In the genomic region with DNA sequence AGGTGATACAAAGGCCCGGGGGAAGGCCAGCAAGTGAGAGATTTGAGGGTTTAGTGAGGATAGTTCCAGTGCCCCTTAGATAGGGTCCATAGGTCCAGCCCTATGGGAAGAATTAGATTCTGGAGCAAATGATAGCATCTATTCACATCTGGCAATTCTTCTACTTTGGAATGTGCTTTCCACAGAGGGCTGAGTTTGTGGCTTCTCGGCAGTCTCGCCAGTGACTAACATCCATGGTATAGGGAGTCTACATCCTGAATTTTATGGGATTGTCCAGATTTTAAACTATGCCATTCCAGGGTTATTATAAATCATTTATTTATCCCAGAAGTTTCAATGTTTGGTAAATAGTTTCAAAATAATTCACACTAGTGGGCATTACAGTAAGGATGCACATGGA, we compare ENCODE assay signal across 13 cellular contexts.
"Had no signal": no experiment of that assay in that cellular context is flagged by ENCODE, and none has a peak within 500 bp of the region (broad histone marks: within the 10 kb centered on the region; RNA-seq: fewer than 3 reads in every experiment).

No MANE protein-coding gene starts in this region.

- H3K4me2 ChIP-seq: neural progenitor cell had no signal

- H3K4me1 ChIP-seq: esophagus squamous epithelium, neural progenitor cell, pancreas had no signal

- H3K36me3 ChIP-seq: esophagus squamous epithelium, neural progenitor cell, pancreas, stomach, thoracic aorta had no signal

- H3K27ac ChIP-seq: esophagus squamous epithelium, neural progenitor cell, pancreas, stomach, thoracic aorta had no signal

- H3K4me3 ChIP-seq: esophagus squamous epithelium, neural progenitor cell, pancreas, stomach, thoracic aorta had no signal

- H3K9ac ChIP-seq: neural progenitor cell had no signal

- ATAC-seq: activated T-cell treated with anti-CD3 and anti-CD28 coated beads, Interleukin-2, amount 50 U/mL, for 4 hours; pancreas had no signal

- H3K27me3 ChIP-seq: esophagus squamous epithelium, neural progenitor cell, pancreas, stomach had no signal

- DNase-seq: activated CD4-positive, alpha-beta T cell treated with anti-CD3 and anti-CD28 coated beads, Interleukin-2, amount 50 U/mL, for 48 hours; activated CD4-positive, CD25-positive, alpha-beta regulatory T cell treated with anti-CD3 and anti-CD28 coated beads, Interleukin-2, amount 50 U/mL, for 72 hours; activated effector memory CD4-positive, alpha-beta T cell treated with anti-CD3 and anti-CD28 coated beads, Interleukin-2, amount 50 U/mL, for 16 hours; activated T-cell treated with anti-CD3 and anti-CD28 coated beads, Interleukin-2, amount 50 U/mL, for 4 hours; aorta; esophagus squamous epithelium; hypothalamus; pancreas; retina; stimulated activated CD4-positive, alpha-beta T cell treated with anti-CD3 and anti-CD28 coated beads, Interleukin-4, amount 100 ng/mL, for 4 hours; stomach had no signal

- H3K9me3 ChIP-seq: esophagus squamous epithelium, pancreas, thoracic aorta had no signal

- H2AFZ ChIP-seq: neural progenitor cell had no signal
